19 cellular contexts compared by ENCODE assay signal in genomic region chr12:89087876-89088275, GRCh38.
"Had no signal": no experiment of that assay in that cellular context is flagged by ENCODE, and none has a peak within 500 bp of the region (broad histone marks: within the 10 kb centered on the region; RNA-seq: fewer than 3 reads in every experiment).

No MANE protein-coding gene starts in this region.

- H3K36me3 Mint-ChIP-seq: natural killer cell had no signal

- H3K4me1 ChIP-seq: testis had no signal

- H3K9me3 ChIP-seq: testis, upper lobe of right lung had no signal

- DNase-seq: activated CD4-positive, alpha-beta T cell treated with anti-CD3 and anti-CD28 coated beads, Interleukin-2, amount 50 U/mL, for 48 hours; activated CD4-positive, CD25-positive, alpha-beta regulatory T cell treated with anti-CD3 and anti-CD28 coated beads, Interleukin-2, amount 50 U/mL, for 72 hours; activated CD8-positive, alpha-beta memory T cell treated with anti-CD3 and anti-CD28 coated beads, Interleukin-2, amount 10 ng/mL, durations not matched to agents 7 days and 5 days; activated gamma-delta T cell treated with Interleukin-2 at 50 U/mL for 16 hours; activated naive CD8-positive, alpha-beta T cell treated with anti-CD3 and anti-CD28 coated beads, Interleukin-2, amount 10 ng/mL, durations not matched to agents 7 days and 5 days; activated T-cell treated with anti-CD3 and anti-CD28 coated beads, Interleukin-2, amount 50 U/mL, for 4 hours; anterior cingulate cortex; esophagus squamous epithelium; foreskin melanocyte; immature natural killer cell; left cardiac atrium; lower lobe of right lung; mucosa of descending colon; natural killer cell; stimulated activated CD4-positive, alpha-beta T cell treated with anti-CD3 and anti-CD28 coated beads, Interleukin-4, amount 100 ng/mL, for 24 hours; T-helper 17 cell; testis; upper lobe of right lung had no signal

- H3K9me3 Mint-ChIP-seq: natural killer cell had no signal

- H3K27ac ChIP-seq: lower lobe of right lung, testis, upper lobe of right lung had no signal

- ATAC-seq: activated CD8-positive, alpha-beta memory T cell treated with anti-CD3 and anti-CD28 coated beads, Interleukin-2, amount 10 ng/mL, durations not matched to agents 7 days and 5 days; activated T-cell treated with anti-CD3 and anti-CD28 coated beads, Interleukin-2, amount 50 U/mL, for 4 hours; left cardiac atrium; lower lobe of right lung; natural killer cell; T-helper 17 cell; upper lobe of right lung had no signal

- H3K4me3 Mint-ChIP-seq: activated CD8-positive, alpha-beta memory T cell treated with anti-CD3 and anti-CD28 coated beads, Interleukin-2, amount 10 ng/mL, durations not matched to agents 7 days and 5 days; activated naive CD8-positive, alpha-beta T cell treated with anti-CD3 and anti-CD28 coated beads, Interleukin-2, amount 10 ng/mL, durations not matched to agents 7 days and 5 days; activated T-cell treated with anti-CD3 and anti-CD28 coated beads, Interleukin-2, amount 50 U/mL, for 4 hours; immature natural killer cell; natural killer cell; stimulated activated naive CD8-positive, alpha-beta T cell treated with anti-CD3 and anti-CD28 coated beads, Interleukin-15, Interleukin-2, amounts not matched to agents 100 ng/mL and 50 ng/mL, for 24 hours; T-helper 17 cell had no signal

- H3K4me1 Mint-ChIP-seq: immature natural killer cell, natural killer cell had no signal

- H3K27ac Mint-ChIP-seq: activated CD8-positive, alpha-beta memory T cell treated with anti-CD3 and anti-CD28 coated beads, Interleukin-2, amount 10 ng/mL, durations not matched to agents 7 days and 5 days; activated naive CD8-positive, alpha-beta T cell treated with anti-CD3 and anti-CD28 coated beads, Interleukin-2, amount 10 ng/mL, durations not matched to agents 7 days and 5 days; immature natural killer cell; natural killer cell; stimulated activated naive CD8-positive, alpha-beta T cell treated with anti-CD3 and anti-CD28 coated beads, Interleukin-15, Interleukin-2, amounts not matched to agents 100 ng/mL and 50 ng/mL, for 24 hours had no signal

- H3K27me3 Mint-ChIP-seq: activated CD8-positive, alpha-beta memory T cell treated with anti-CD3 and anti-CD28 coated beads, Interleukin-2, amount 10 ng/mL, durations not matched to agents 7 days and 5 days had no signal

- H3K27me3 ChIP-seq: esophagus squamous epithelium, testis, upper lobe of right lung had no signal

- H3K36me3 ChIP-seq: esophagus squamous epithelium, lower lobe of right lung, upper lobe of right lung had no signal

- H3K4me3 ChIP-seq: esophagus squamous epithelium, lower lobe of right lung, mucosa of descending colon, testis, upper lobe of right lung had no signal
